9 cellular contexts compared by ENCODE assay signal in the genomic region with DNA sequence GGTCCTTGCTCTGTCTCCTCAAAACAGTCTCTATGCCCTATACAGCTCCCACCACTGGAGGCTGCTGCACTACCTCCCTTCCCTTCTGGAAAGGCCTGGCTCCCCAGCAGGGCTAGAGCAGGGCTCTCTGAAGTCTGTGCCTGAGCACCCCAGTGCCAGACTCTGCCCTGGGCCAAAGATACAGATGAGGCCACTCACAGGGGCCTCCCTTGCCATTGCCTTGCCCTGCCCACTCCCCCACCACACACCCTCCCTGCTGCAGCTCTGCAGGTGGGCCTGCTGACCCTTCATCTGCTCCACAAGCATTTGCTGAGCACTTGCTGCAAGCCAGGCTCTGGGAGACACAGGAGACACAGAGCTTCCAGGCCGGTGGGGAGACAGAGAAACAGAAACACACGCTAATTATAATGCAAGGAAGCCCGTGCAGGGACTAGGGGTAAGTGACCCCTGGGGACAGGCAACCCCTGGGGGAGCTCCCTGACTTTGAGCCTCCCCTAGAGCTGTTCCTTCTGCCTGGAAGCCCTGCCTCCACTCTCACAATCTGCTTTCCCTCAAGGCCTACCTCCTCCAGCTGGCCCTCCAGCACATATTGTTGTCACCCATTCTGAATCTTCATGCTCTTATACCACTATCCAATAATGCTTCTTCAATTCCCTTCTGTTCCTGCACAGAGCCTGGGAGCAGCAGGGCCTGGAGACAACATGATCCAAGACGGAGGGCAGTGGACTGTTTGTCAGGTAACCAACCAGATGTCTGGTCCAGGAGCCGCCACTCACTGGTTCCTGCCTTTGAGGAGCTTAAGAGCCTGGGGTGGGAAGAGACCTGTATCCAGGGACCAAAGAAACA. TPM values are rescaled to one million over a fixed set of nuclear protein-coding genes. Genes with fewer than 3 reads are reported as not detected.
A peak's percentile ranks its signal among the peaks of the same experiment; 100 is the strongest.
DNase-seq lines count a peak whose midpoint lies in the region; ATAC-seq, FAIRE-seq and TF ChIP-seq lines count a peak whose summit lies in the region.
"Had no signal": no experiment of that assay in that cellular context is flagged by ENCODE, and none has a peak within 500 bp of the region (broad histone marks: within the 10 kb centered on the region; RNA-seq: fewer than 3 reads in every experiment).

No MANE protein-coding gene starts in this region.

- peak overlapping the region; percentile 6 for H3K4me2 ChIP-seq in astrocyte (ENCODE audit: low read length)

- H3K36me3 Mint-ChIP-seq in activated naive CD4-positive, alpha-beta T cell treated with anti-CD3 and anti-CD28 coated beads for 36 hours (ENCODE audit: low read depth) = peaks cover under 1% of the 10 kb centered on the region
- peaks cover 2% of the 10 kb centered on the region for H3K36me3 Mint-ChIP-seq in astrocyte (ENCODE audit: low read depth, unreplicated experiment)

- H3K4me3 ChIP-seq in astrocyte (ENCODE audit: insufficient read depth, low read depth, low read length) = no peak overlapping the region
- H3K4me3 ChIP-seq in upper lobe of left lung = no peak overlapping the region

- no peak for DNase-seq in activated naive CD4-positive, alpha-beta T cell treated with anti-CD3 and anti-CD28 coated beads for 36 hours
- DNase-seq in activated naive CD4-positive, alpha-beta T cell treated with Interleukin-2 at 50 U/mL for 16 hours = no peak
- no peak for DNase-seq in astrocyte (ENCODE audit: low read depth)
- no peak for DNase-seq in upper lobe of left lung
- DNase-seq in putamen (ENCODE audit: low spot score) = no peak
- DNase-seq: Caco-2 had no signal

- H2AFZ ChIP-seq in astrocyte (ENCODE audit: low read depth, low read length) = no peak overlapping the region

- peak overlapping the region; percentile 22 for H3K9ac ChIP-seq in astrocyte (ENCODE audit: low read length)

- TF ChIP-seq EP300 in upper lobe of left lung (IDR thresholded peaks at IDR 0.05) = no peak

- CTCF ChIA-PET in activated naive CD4-positive, alpha-beta T cell treated with anti-CD3 and anti-CD28 coated beads for 36 hours (lab: Charles Lee) = interaction anchor here (0.6 to 8.0 kb wide), 6 partner anchors 9 to 104 kb away, joined by 3 to 112 read pairs (median 8); a partner anchor contains a TSS

- no peaks in the 10 kb centered on the region for H3K9me3 Mint-ChIP-seq in activated naive CD4-positive, alpha-beta T cell treated with anti-CD3 and anti-CD28 coated beads for 36 hours
- H3K9me3 Mint-ChIP-seq in astrocyte (ENCODE audit: unreplicated experiment) = no peaks in the 10 kb centered on the region

- FAIRE-seq in astrocyte (lab: Jason Lieb, UNC) = no peak

- H3K27me3 Mint-ChIP-seq in activated naive CD4-positive, alpha-beta T cell treated with anti-CD3 and anti-CD28 coated beads for 36 hours (ENCODE audit: low read depth) = no peaks in the 10 kb centered on the region
- no peaks in the 10 kb centered on the region for H3K27me3 Mint-ChIP-seq in astrocyte (ENCODE audit: low read depth, unreplicated experiment)

- intact Hi-C loops in activated naive CD4-positive, alpha-beta T cell treated with anti-CD3 and anti-CD28 coated beads for 36 hours (cut with micrococcal nuclease) = no loop called here

- H3K27ac Mint-ChIP-seq in activated naive CD4-positive, alpha-beta T cell treated with anti-CD3 and anti-CD28 coated beads for 36 hours = peak overlapping the region; percentile 2
- no peak overlapping the region for H3K27ac Mint-ChIP-seq in astrocyte (ENCODE audit: unreplicated experiment)

- H3K4me1 ChIP-seq in astrocyte (ENCODE audit: insufficient read depth, low read length) = peaks cover 46% of the 10 kb centered on the region
- peaks cover 90 to 100% (median 97%) of the 10 kb centered on the region in 4 donors for H3K4me1 ChIP-seq in upper lobe of left lung

- H3K79me2 ChIP-seq in astrocyte (ENCODE audit: insufficient read depth, low read length) = peaks cover 99% of the 10 kb centered on the region

- peaks cover 99% of the 10 kb centered on the region for H3K4me1 Mint-ChIP-seq in activated naive CD4-positive, alpha-beta T cell treated with anti-CD3 and anti-CD28 coated beads for 36 hours (ENCODE audit: low read depth)
- peaks cover 53% of the 10 kb centered on the region for H3K4me1 Mint-ChIP-seq in astrocyte (ENCODE audit: low read depth, unreplicated experiment)

- no peaks in the 10 kb centered on the region for H3K36me3 ChIP-seq in astrocyte (ENCODE audit: insufficient read depth, low read length)
- no peaks in the 10 kb centered on the region for H3K36me3 ChIP-seq in upper lobe of left lung

- TF ChIP-seq CTCF in astrocyte (IDR thresholded peaks at IDR 0.05; ENCODE audit: insufficient read depth, low read depth, low read length) = no peak
- peak in 2 of 6 experiments; percentile 6 to 15 for TF ChIP-seq CTCF in upper lobe of left lung (IDR thresholded peaks at IDR 0.05)

- peaks cover 99% of the 10 kb centered on the region for H4K20me1 ChIP-seq in astrocyte (ENCODE audit: insufficient read depth, low read length)

- 63 to 65% methylated on average over 4 to 5 of the region's 5 CpGs for WGBS in upper lobe of left lung, 2 donors

- TF ChIP-seq POLR2A in upper lobe of left lung (IDR thresholded peaks at IDR 0.05) = no peak
- TF ChIP-seq POLR2A in GM18505 (IDR thresholded peaks at IDR 0.05; ENCODE audit: borderline replicate concordance, extremely low read depth, insufficient read depth, insufficient read length) = no peak

- H3K9me3 ChIP-seq in astrocyte (ENCODE audit: insufficient read depth, low read depth, low read length) (no peaks in the 10 kb centered on the region), upper lobe of left lung (no peaks in the 10 kb centered on the region)
- H3K9me3 ChIP-seq: Caco-2 had no signal

- H3K4me3 Mint-ChIP-seq in activated naive CD4-positive, alpha-beta T cell treated with anti-CD3 and anti-CD28 coated beads for 36 hours = no peak overlapping the region
- H3K4me3 Mint-ChIP-seq in astrocyte (ENCODE audit: unreplicated experiment) = peak overlapping the region; percentile 61

- no peak overlapping the region for H3K27ac ChIP-seq in astrocyte (ENCODE audit: low read depth, low read length)
- H3K27ac ChIP-seq in layer of hippocampus (ENCODE audit: low read depth, low read length) = peak overlapping the region; percentile 59
- peak overlapping the region; percentile 2 to 89 (median 62) for H3K27ac ChIP-seq in upper lobe of left lung

- H3K27me3 ChIP-seq in astrocyte (ENCODE audit: insufficient read depth, low read length) (no peaks in the 10 kb centered on the region), layer of hippocampus (ENCODE audit: control insufficient read depth, insufficient read depth, low read length) (no peaks in the 10 kb centered on the region), upper lobe of left lung (no peaks in the 10 kb centered on the region)

- ATAC-seq in upper lobe of left lung (ENCODE audit: low FRiP score in 2 of 2) = no peak
- no peak for ATAC-seq in GM18505 (IDR thresholded peaks at IDR 0.05; ENCODE audit: unreplicated experiment)
- ATAC-seq in GM21528 (IDR thresholded peaks at IDR 0.05; ENCODE audit: low FRiP score, unreplicated experiment) = no peak

RNA-seq across cellular contexts. Expression of a gene that starts 32.6 kb away (rescaled TPM):
- total RNA-seq in activated naive CD4-positive, alpha-beta T cell treated with anti-CD3 and anti-CD28 coated beads for 36 hours = 10 to 100 TPM; 18.5 to 19.2 TPM
- 67.4 and 74.3 TPM in 2 replicates for total RNA-seq in astrocyte
- 10 to 100 TPM in 5 of 6 donors, 1 to 10 TPM in 1; 9.9 to 28.9 (median 15.2) TPM for total RNA-seq in upper lobe of left lung
